ENCODE assay signal across 2 cellular contexts in the genomic region with DNA sequence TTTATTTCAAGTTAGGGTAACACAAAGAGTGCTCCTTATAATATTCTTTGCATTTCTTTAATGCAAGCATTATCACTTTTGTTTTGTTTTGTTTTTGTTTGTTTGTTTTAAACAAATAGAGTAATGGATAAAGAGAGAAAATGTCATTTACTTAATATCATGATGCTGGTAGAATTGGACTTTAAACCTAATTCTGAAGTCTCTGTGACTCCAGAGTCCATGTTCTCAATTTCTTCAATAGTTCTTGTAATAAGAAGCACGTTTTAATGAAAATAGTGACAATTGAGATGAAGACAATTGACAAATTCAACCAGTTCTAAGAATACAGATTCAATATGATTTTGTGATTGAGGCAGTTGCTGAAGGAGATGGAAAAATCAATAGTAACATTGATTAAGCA.
TF ChIP-seq lines count a peak whose summit lies in the region.

No MANE protein-coding gene starts in this region.

TF ChIP-seq in liver, 16 proteins besides CTCF, POLR2A, EP300 and RAD21 (continued from another document):
- peak; percentile 63 to 83 for TF ChIP-seq HNF4A (conservative IDR thresholded peaks at IDR 0.05)

TF ChIP-seq in HepG2, 621 proteins besides CTCF, POLR2A, EP300 and RAD21:
- TF ChIP-seq ZNF781 (CRISPR knock-in tag; IDR thresholded peaks at IDR 0.05; ENCODE audit: borderline replicate concordance, not compliant biosample characterization) (no peak), ZNF205 (CRISPR knock-in tag; IDR thresholded peaks at IDR 0.05) (no peak), ZC3H13 (CRISPR knock-in tag; IDR thresholded peaks at IDR 0.05) (no peak), RNF219 (CRISPR knock-in tag; IDR thresholded peaks at IDR 0.05) (no peak), NR2F6 (IDR thresholded peaks at IDR 0.05) (no peak), NR2F6 (CRISPR knock-in tag; IDR thresholded peaks at IDR 0.05) (no peak), MED1 (CRISPR knock-in tag; IDR thresholded peaks at IDR 0.05) (no peak), ZNF773 (CRISPR knock-in tag; IDR thresholded peaks at IDR 0.05; ENCODE audit: borderline replicate concordance) (no peak), SIN3A (IDR thresholded peaks at IDR 0.05; ENCODE audit: borderline replicate concordance, low read depth, low read length) (no peak), HNRNPK (IDR thresholded peaks at IDR 0.05; ENCODE audit: low read depth, low read length, poor library complexity, severe bottlenecking) (no peak), NPAS2 (CRISPR knock-in tag; IDR thresholded peaks at IDR 0.05; ENCODE audit: borderline replicate concordance) (no peak), ZNF768 (CRISPR knock-in tag; IDR thresholded peaks at IDR 0.05) (no peak)
- TF ChIP-seq, protein P1, sequence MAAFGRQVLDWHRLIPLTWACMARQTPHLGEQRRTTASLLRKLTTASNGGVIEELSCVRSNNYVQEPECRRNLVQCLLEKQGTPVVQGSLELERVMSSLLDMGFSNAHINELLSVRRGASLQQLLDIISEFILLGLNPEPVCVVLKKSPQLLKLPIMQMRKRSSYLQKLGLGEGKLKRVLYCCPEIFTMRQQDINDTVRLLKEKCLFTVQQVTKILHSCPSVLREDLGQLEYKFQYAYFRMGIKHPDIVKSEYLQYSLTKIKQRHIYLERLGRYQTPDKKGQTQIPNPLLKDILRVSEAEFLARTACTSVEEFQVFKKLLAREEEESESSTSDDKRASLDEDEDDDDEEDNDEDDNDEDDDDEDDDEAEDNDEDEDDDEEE (CRISPR knock-in tag; IDR thresholded peaks at IDR 0.05): no peak
